ENCODE assay signal across 14 cellular contexts in genomic region chr13:25778808-25779207, GRCh38.
"Had no signal": no experiment of that assay in that cellular context is flagged by ENCODE, and none has a peak within 500 bp of the region (broad histone marks: within the 10 kb centered on the region; RNA-seq: fewer than 3 reads in every experiment).

No MANE protein-coding gene starts in this region.

- H3K4me3 ChIP-seq: gastroesophageal sphincter, mucosa of descending colon, thyroid gland had no signal

- H3K9me3 ChIP-seq: gastroesophageal sphincter, mucosa of descending colon, thyroid gland had no signal

- H3K9me3 Mint-ChIP-seq: activated T-helper 17 cell treated with anti-CD3 and anti-CD28 coated beads, Interleukin-2, amount 50 U/mL, for 72 hours; effector memory CD8-positive, alpha-beta T cell; stimulated activated memory B cell treated with anti-CD40 and anti-IgM and Interleukin-4, amounts not matched to agents 10 μg/mL and 1 μg/mL and 100 μg/mL, for 72 hours had no signal

- H3K36me3 ChIP-seq: gastroesophageal sphincter, thyroid gland had no signal

- H3K4me3 Mint-ChIP-seq: activated T-helper 17 cell treated with anti-CD3 and anti-CD28 coated beads, Interleukin-2, amount 50 U/mL, for 72 hours; effector memory CD8-positive, alpha-beta T cell; naive thymus-derived CD4-positive, alpha-beta T cell; stimulated activated memory B cell treated with anti-CD40 and anti-IgM and Interleukin-4, amounts not matched to agents 10 μg/mL and 1 μg/mL and 100 μg/mL, for 72 hours had no signal

- H3K27me3 ChIP-seq: gastroesophageal sphincter, thyroid gland had no signal

- H3K4me1 ChIP-seq: gastroesophageal sphincter, thyroid gland had no signal

- H3K4me1 Mint-ChIP-seq: activated T-helper 17 cell treated with anti-CD3 and anti-CD28 coated beads, Interleukin-2, amount 50 U/mL, for 72 hours; naive thymus-derived CD4-positive, alpha-beta T cell had no signal

- H3K36me3 Mint-ChIP-seq: naive thymus-derived CD4-positive, alpha-beta T cell; stimulated activated memory B cell treated with anti-CD40 and anti-IgM and Interleukin-4, amounts not matched to agents 10 μg/mL and 1 μg/mL and 100 μg/mL, for 72 hours had no signal

- H3K27me3 Mint-ChIP-seq: activated T-helper 17 cell treated with anti-CD3 and anti-CD28 coated beads, Interleukin-2, amount 50 U/mL, for 72 hours; stimulated activated memory B cell treated with anti-CD40 and anti-IgM and Interleukin-4, amounts not matched to agents 10 μg/mL and 1 μg/mL and 100 μg/mL, for 72 hours had no signal

- DNase-seq: activated CD4-positive, CD25-positive, alpha-beta regulatory T cell treated with anti-CD3 and anti-CD28 coated beads, Interleukin-2, amount 50 U/mL, for 72 hours; activated naive CD4-positive, alpha-beta T cell treated with Interleukin-2 at 50 U/mL for 16 hours; dermis blood vessel endothelial cell; effector memory CD8-positive, alpha-beta T cell; islet precursor cell; mammary epithelial cell; mucosa of descending colon; naive thymus-derived CD4-positive, alpha-beta T cell; stimulated activated CD4-positive, alpha-beta T cell treated with anti-CD3 and anti-CD28 coated beads, Interleukin-2, amount 100 ng/mL, for 48 hours; T1000; thyroid gland had no signal

- H3K27ac ChIP-seq: gastroesophageal sphincter, thyroid gland had no signal

- H3K27ac Mint-ChIP-seq: activated T-helper 17 cell treated with anti-CD3 and anti-CD28 coated beads, Interleukin-2, amount 50 U/mL, for 72 hours; effector memory CD8-positive, alpha-beta T cell; naive thymus-derived CD4-positive, alpha-beta T cell; stimulated activated memory B cell treated with anti-CD40 and anti-IgM and Interleukin-4, amounts not matched to agents 10 μg/mL and 1 μg/mL and 100 μg/mL, for 72 hours had no signal
